ENCODE assay signal across 1 cellular context in the genomic region with DNA sequence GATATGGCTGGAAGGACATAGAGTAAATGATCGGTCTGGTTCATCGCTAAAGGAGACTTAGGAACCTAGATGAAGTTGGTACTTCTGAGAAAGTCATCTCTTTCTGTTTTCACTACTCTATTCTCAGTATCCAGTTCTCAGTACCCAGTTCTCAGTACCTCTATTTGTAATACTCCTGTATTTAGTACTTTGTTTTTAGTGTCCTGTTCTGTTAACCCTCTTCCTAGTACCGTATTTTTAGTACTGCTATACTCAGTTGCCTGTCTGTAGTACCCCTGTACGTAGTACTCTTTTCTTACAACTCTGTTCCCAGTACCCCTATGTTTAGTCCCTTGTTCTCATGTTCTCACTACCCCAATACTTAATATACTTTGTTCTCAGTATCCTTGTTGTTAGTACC.
TF ChIP-seq lines count a peak whose summit lies in the region.

No MANE protein-coding gene starts in this region.

TF ChIP-seq in A549, 52 proteins besides CTCF, POLR2A, EP300 and RAD21 (continued from another document):
- TF ChIP-seq, protein P1, sequence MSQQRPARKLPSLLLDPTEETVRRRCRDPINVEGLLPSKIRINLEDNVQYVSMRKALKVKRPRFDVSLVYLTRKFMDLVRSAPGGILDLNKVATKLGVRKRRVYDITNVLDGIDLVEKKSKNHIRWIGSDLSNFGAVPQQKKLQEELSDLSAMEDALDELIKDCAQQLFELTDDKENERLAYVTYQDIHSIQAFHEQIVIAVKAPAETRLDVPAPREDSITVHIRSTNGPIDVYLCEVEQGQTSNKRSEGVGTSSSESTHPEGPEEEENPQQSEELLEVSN (IDR thresholded peaks at IDR 0.05; ENCODE audit: borderline replicate concordance, low read depth): no peak
- TF ChIP-seq CBX2 (IDR thresholded peaks at IDR 0.05; ENCODE audit: borderline replicate concordance, low read depth) (no peak), SREBF2 (IDR thresholded peaks at IDR 0.05) (no peak), HOXB5 (CRISPR knock-in tag; IDR thresholded peaks at IDR 0.05) (no peak), NPAS2 (CRISPR knock-in tag; IDR thresholded peaks at IDR 0.05; ENCODE audit: borderline replicate concordance) (no peak), KDM1A (IDR thresholded peaks at IDR 0.05; ENCODE audit: low read depth) (no peak), NR3C1 (IDR thresholded peaks at IDR 0.05) (no peak)
